Comparison of ENCODE assay signal across 25 cellular contexts in genomic region chr11:116651757-116652237, GRCh38.
"Had no signal": no experiment of that assay in that cellular context is flagged by ENCODE, and none has a peak within 500 bp of the region (broad histone marks: within the 10 kb centered on the region; RNA-seq: fewer than 3 reads in every experiment).

No MANE protein-coding gene starts in this region.

- H3K27ac ChIP-seq: dorsolateral prefrontal cortex, epithelial cell of prostate, foreskin keratinocyte, gastroesophageal sphincter, heart left ventricle, hepatocyte, left lung, prostate gland, sigmoid colon, stomach, thyroid gland had no signal

- H3K4me1 ChIP-seq: foreskin keratinocyte, gastroesophageal sphincter, heart left ventricle, left lung, prostate gland, sigmoid colon, stomach, thyroid gland had no signal

- H3K4me2 ChIP-seq: hepatocyte had no signal

- H3K36me3 Mint-ChIP-seq: mesothelial cell of epicardium; stimulated activated effector memory CD8-positive, alpha-beta T cell treated with anti-CD3 and anti-CD28 coated beads, Interleukin-12 subunit alpha, Interleukin-12 subunit beta, amount 100 ng/mL, for 72 hours had no signal

- H3K27ac Mint-ChIP-seq: mesothelial cell of epicardium; nephron progenitor cell; stimulated activated effector memory CD8-positive, alpha-beta T cell treated with anti-CD3 and anti-CD28 coated beads, Interleukin-12 subunit alpha, Interleukin-12 subunit beta, amount 100 ng/mL, for 72 hours had no signal

- H3K4me1 Mint-ChIP-seq: mesothelial cell of epicardium; naive thymus-derived CD8-positive, alpha-beta T cell had no signal

- H3K4me3 Mint-ChIP-seq: mesothelial cell of epicardium; naive thymus-derived CD8-positive, alpha-beta T cell; nephron progenitor cell; stimulated activated effector memory CD8-positive, alpha-beta T cell treated with anti-CD3 and anti-CD28 coated beads, Interleukin-12 subunit alpha, Interleukin-12 subunit beta, amount 100 ng/mL, for 72 hours had no signal

- H3K4me3 ChIP-seq: dorsolateral prefrontal cortex, gastroesophageal sphincter, heart left ventricle, hepatocyte, left lung, prostate gland, sigmoid colon, stomach, thyroid gland had no signal

- H3K79me2 ChIP-seq: hepatocyte had no signal

- ATAC-seq: esophagus mucosa; foreskin keratinocyte; gastroesophageal sphincter; left cardiac atrium; left lung; naive thymus-derived CD8-positive, alpha-beta T cell; right cardiac atrium had no signal

- H3K9me3 ChIP-seq: prostate gland, thyroid gland had no signal

- H3K27me3 ChIP-seq: dorsolateral prefrontal cortex, foreskin keratinocyte, sigmoid colon, thyroid gland had no signal

- H2AFZ ChIP-seq: hepatocyte had no signal

- H3K36me3 ChIP-seq: gastroesophageal sphincter, heart left ventricle, left lung, prostate gland, sigmoid colon, stomach, thyroid gland had no signal

- DNase-seq: dorsolateral prefrontal cortex; effector CD4-positive, alpha-beta T cell; foreskin keratinocyte; heart left ventricle; left cardiac atrium; left lung; mesenchymal stem cell; naive thymus-derived CD8-positive, alpha-beta T cell; nephron progenitor cell; nucleus accumbens; right cardiac atrium; sigmoid colon; stimulated activated CD4-positive, alpha-beta T cell treated with anti-CD3 and anti-CD28 coated beads, Interleukin-2, amount 100 ng/mL, for 24 hours; stimulated activated CD4-positive, alpha-beta T cell treated with anti-CD3 and anti-CD28 coated beads, Interleukin-4, amount 100 ng/mL, for 24 hours; stimulated activated naive CD4-positive, alpha-beta T cell treated with Interleukin-2 at 50 U/mL for 16 hours; stomach; thyroid gland; trophoblast cell had no signal
